7 cellular contexts compared by ENCODE assay signal in the genomic region with DNA sequence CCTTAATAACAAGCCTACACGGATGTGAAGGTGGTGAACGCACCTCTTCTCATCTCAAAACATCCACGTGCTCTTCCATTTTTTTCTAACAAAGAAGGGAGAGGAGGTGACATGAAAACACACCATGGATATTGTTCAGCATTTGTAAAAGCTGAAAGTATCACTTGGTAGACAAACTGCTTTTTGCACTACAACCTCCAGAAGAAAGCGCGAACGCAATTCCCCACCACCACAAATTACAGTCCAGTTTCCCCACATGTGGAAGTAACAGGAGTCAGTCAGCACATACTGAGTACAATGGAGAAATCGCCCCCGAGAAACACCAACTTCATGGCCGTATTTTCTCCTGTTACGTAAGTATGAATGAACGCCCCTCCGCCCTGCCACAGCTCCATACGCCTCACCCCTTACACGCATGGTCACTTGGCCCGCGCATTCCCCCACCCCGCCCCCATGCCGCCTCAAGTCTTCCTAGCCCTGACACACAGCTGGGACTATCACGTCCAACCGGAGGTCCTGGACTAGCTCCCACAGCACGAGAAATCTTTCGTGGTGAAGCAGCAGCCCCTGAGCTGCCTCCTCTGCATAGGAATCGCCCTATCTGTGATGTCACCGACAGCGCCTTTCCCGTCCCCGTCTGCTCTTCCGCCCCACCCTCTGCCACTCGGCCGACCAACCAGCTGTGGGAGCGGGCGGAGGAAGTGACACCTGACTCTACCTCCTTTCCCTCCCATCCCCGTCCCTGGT.
A peak's percentile ranks its signal among the peaks of the same experiment; 100 is the strongest.
DNase-seq lines count a peak whose midpoint lies in the region; ATAC-seq and TF ChIP-seq lines count a peak whose summit lies in the region.
"Not testable (repeated sequence)": the region's sequence is repeated elsewhere in the genome, so short reads cannot be mapped to it uniquely, and the experiment has no call there.

No MANE protein-coding gene starts in this region.

- H3K9me3 Mint-ChIP-seq in activated CD8-positive, alpha-beta T cell treated with anti-CD3 and anti-CD28 coated beads for 36 hours; central memory CD8-positive, alpha-beta T cell: not testable (repeated sequence)

- WGBS in iPS DF 6.9 (ENCODE audit: insufficient coverage, insufficient read length), result no CpG with 5 or more reads among the region's 33 CpGs

- peak overlapping the region; percentile 24; the same call in 1 of the 2 replicates for H3K4me3 ChIP-seq in iPS DF 6.9 (ENCODE audit: low read length)

- not testable (repeated sequence) for H3K27me3 ChIP-seq in iPS DF 6.9 (ENCODE audit: control insufficient read depth, insufficient read depth, low read length)

- not testable (repeated sequence) for H3K4me1 ChIP-seq in iPS DF 6.9 (ENCODE audit: control insufficient read depth, insufficient read depth, low read length)

- not testable (repeated sequence) for H3K27me3 Mint-ChIP-seq in activated CD8-positive, alpha-beta T cell treated with anti-CD3 and anti-CD28 coated beads for 36 hours; central memory CD8-positive, alpha-beta T cell

- CTCF ChIA-PET in activated CD8-positive, alpha-beta T cell treated with anti-CD3 and anti-CD28 coated beads for 36 hours (lab: Charles Lee), result not testable (repeated sequence)

- ATAC-seq in GM18907 (IDR thresholded peaks at IDR 0.05; ENCODE audit: unreplicated experiment) (peak; percentile 94), HG02943 (IDR thresholded peaks at IDR 0.05; ENCODE audit: low read depth, unreplicated experiment) (peak; percentile 93)
- peak; percentile 93 for ATAC-seq in activated CD8-positive, alpha-beta T cell treated with anti-CD3 and anti-CD28 coated beads for 36 hours
- peak; percentile 83 for ATAC-seq in central memory CD8-positive, alpha-beta T cell (replicated peaks; ENCODE audit: extremely low read depth, poor library complexity, severe bottlenecking)

- DNase-seq in NCI-H526 (lab: John Stamatoyannopoulos, UW) (peak; percentile 92 to 97), iPS DF 6.9 (ENCODE audit: low read depth, low spot score) (peak; percentile 27), renal cortical epithelial cell (ENCODE audit: low read depth) (peak; percentile 62)
- peak; percentile 66 for DNase-seq in activated CD8-positive, alpha-beta T cell treated with anti-CD3 and anti-CD28 coated beads for 36 hours
- DNase-seq in central memory CD8-positive, alpha-beta T cell (ENCODE audit: low spot score in 2 of 2), result peak; percentile 41 to 54

- POLR2A ChIA-PET in activated CD8-positive, alpha-beta T cell treated with anti-CD3 and anti-CD28 coated beads for 36 hours (lab: Charles Lee), result interaction anchor here (1.1 to 1.3 kb wide), 2 partner anchors 28 to 111 kb away, joined by 6 to 7 read pairs; no protein-coding TSS in a partner anchor

- H3K4me1 Mint-ChIP-seq in activated CD8-positive, alpha-beta T cell treated with anti-CD3 and anti-CD28 coated beads for 36 hours (ENCODE audit: low read depth), result not testable (repeated sequence)
- peaks cover 11% of the 10 kb centered on the region for H3K4me1 Mint-ChIP-seq in central memory CD8-positive, alpha-beta T cell

- H3K4me3 Mint-ChIP-seq in activated CD8-positive, alpha-beta T cell treated with anti-CD3 and anti-CD28 coated beads for 36 hours, result peak overlapping the region; percentile 70
- H3K4me3 Mint-ChIP-seq in central memory CD8-positive, alpha-beta T cell, result peak overlapping the region; percentile 82

- not testable (repeated sequence) for TF ChIP-seq CTCF in activated CD8-positive, alpha-beta T cell treated with anti-CD3 and anti-CD28 coated beads for 36 hours (IDR thresholded peaks at IDR 0.05)

- intact Hi-C loops in activated CD8-positive, alpha-beta T cell treated with anti-CD3 and anti-CD28 coated beads for 36 hours (cut with micrococcal nuclease), result not testable (repeated sequence)

- H3K36me3 Mint-ChIP-seq in activated CD8-positive, alpha-beta T cell treated with anti-CD3 and anti-CD28 coated beads for 36 hours (ENCODE audit: low read depth); central memory CD8-positive, alpha-beta T cell (ENCODE audit: insufficient read depth): not testable (repeated sequence)

- not testable (repeated sequence) for H3K9me3 ChIP-seq in iPS DF 6.9 (ENCODE audit: control insufficient read depth, insufficient read depth, low read length)

- not testable (repeated sequence) for H3K27ac ChIP-seq in iPS DF 6.9 (ENCODE audit: low read length)

- H3K36me3 ChIP-seq in iPS DF 6.9 (ENCODE audit: control insufficient read depth, insufficient read depth, low read length), result not testable (repeated sequence)

- H3K27ac Mint-ChIP-seq in activated CD8-positive, alpha-beta T cell treated with anti-CD3 and anti-CD28 coated beads for 36 hours, result peak overlapping the region; percentile 100
- peak overlapping the region; percentile 98 for H3K27ac Mint-ChIP-seq in central memory CD8-positive, alpha-beta T cell (ENCODE audit: low read depth)

Comparison
In these comparisons a context has a peak if more than half of its experiments do, and no peak if none do; other contexts are left out.
1. DNase-seq: peak in every context shown above with its lines; median percentile 94 in NCI-H526; 66 in activated CD8-positive, alpha-beta T cell treated with anti-CD3 and anti-CD28 coated beads for 36 hours; 62 in renal cortical epithelial cell; 48 in central memory CD8-positive, alpha-beta T cell; 27 in iPS DF 6.9.